ENCODE assay signal across 24 cellular contexts in the genomic region with DNA sequence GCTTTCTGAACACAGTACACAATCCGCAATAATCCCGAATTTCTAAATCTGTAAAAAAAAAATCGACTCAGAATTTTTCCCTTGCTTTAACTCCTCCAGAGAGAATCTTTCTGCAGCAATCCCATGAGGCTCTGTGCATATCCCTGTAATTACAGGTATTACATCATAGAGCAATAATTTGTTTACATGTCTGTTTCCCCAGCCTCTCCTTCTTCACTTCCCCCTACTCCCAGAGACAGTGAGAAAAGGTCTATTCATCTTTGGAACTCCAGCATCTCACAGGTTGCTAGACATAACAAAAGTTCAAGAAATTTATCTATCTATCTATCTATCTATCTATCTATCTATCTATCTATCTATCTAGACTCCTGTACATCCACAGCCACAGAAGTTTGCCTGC.
"Had no signal": no experiment of that assay in that cellular context is flagged by ENCODE, and none has a peak within 500 bp of the region (broad histone marks: within the 10 kb centered on the region; RNA-seq: fewer than 3 reads in every experiment).

No MANE protein-coding gene starts in this region.

- ATAC-seq: activated CD4-positive, alpha-beta T cell treated with anti-CD3 and anti-CD28 coated beads for 36 hours; activated T-helper 17 cell treated with anti-CD3 and anti-CD28 coated beads, Interleukin-2, amount 50 U/mL, for 72 hours; Panc1; Right ventricle myocardium inferior had no signal

- DNase-seq: activated CD4-positive, alpha-beta memory T cell treated with anti-CD3 and anti-CD28 coated beads, Interleukin-2, amount 10 ng/mL, durations not matched to agents 7 days and 5 days; activated CD4-positive, alpha-beta T cell treated with anti-CD3 and anti-CD28 coated beads for 36 hours; activated CD4-positive, alpha-beta T cell treated with anti-CD3 and anti-CD28 coated beads, Interleukin-2, amount 50 U/mL, for 1 hour; activated gamma-delta T cell; activated naive CD4-positive, alpha-beta T cell treated with anti-CD3 and anti-CD28 coated beads for 36 hours; activated T-cell treated with anti-CD3 and anti-CD28 coated beads for 4 hours; activated T-cell treated with anti-CD3 and anti-CD28 coated beads, Interleukin-2, amount 50 U/mL, for 48 hours; brain microvascular endothelial cell; cerebellar nuclear complex; NCI-H1105; NCI-H146; NCI-H187 treated with DMSO at 0.1 percent for 48 hours; NCI-H2081 treated with DMSO at 0.1 percent for 48 hours; NCI-H345; NCI-H510A; NCI-H526 treated with DMSO at 0.1 percent for 48 hours; OCI-M1; RPMI8226; SJCRH30; SK-N-SH; T-helper 1 cell had no signal

- H3K4me3 ChIP-seq: SJCRH30 had no signal
